Comparison of ENCODE assay signal across 8 cellular contexts in the genomic region with DNA sequence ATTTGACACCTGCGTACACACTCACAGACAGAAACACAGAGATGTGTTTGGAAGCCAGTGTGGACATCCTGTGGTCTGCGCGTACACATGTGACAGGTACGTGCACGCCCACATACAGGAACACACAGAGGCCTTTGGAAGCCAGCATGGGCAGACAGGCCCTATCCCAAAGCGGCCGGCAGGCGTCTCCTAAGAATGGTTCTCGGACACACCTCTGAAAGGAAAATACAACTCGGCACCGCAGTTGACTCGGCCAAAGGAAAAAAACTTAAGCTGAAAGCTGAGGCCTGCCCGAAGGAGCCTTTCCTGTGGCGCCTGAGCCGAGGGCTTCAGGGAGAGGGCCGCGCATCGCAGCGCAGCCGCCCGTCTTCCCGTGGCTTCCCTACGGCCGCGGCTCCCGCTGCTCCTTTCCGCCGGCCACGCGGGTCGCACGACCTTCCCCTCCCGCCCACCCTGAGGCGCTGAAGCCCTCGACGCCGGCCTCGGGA. TPM values are rescaled to one million over a fixed set of nuclear protein-coding genes. Genes with fewer than 3 reads are reported as not detected.
A peak's percentile ranks its signal among the peaks of the same experiment; 100 is the strongest.
DNase-seq lines count a peak whose midpoint lies in the region; ATAC-seq, FAIRE-seq and TF ChIP-seq lines count a peak whose summit lies in the region.

No MANE protein-coding gene starts in this region.

- H3K27ac Mint-ChIP-seq in activated CD4-positive, alpha-beta memory T cell treated with anti-CD3 and anti-CD28 coated beads for 36 hours = peak overlapping the region; percentile 57

- H3K9me1 ChIP-seq in endothelial cell of umbilical vein (replicated peaks; ENCODE audit: control insufficient read depth, extremely low read depth, insufficient read depth, low read length) = no peaks in the 10 kb centered on the region

- peak; percentile 67 for FAIRE-seq in endothelial cell of umbilical vein (lab: Jason Lieb, UNC)

- H3K27me3 ChIP-seq in endothelial cell of umbilical vein (ENCODE audit: control insufficient read depth in 2 of 2, insufficient read depth in 2 of 2, low read length in 2 of 2) = no peaks in the 10 kb centered on the region

- H3K4me1 ChIP-seq in endothelial cell of umbilical vein (ENCODE audit: control insufficient read depth, extremely low read depth, insufficient read depth, low read length) = peaks cover 20% of the 10 kb centered on the region

- peak overlapping the region; percentile 58 for H3K9ac ChIP-seq in endothelial cell of umbilical vein (replicated peaks; ENCODE audit: extremely low read depth, insufficient read depth, low read length)

- H4K20me1 ChIP-seq in endothelial cell of umbilical vein (replicated peaks; ENCODE audit: control insufficient read depth, extremely low read depth, insufficient read depth, low read length) = no peaks in the 10 kb centered on the region

- peak; percentile 20 to 68 for DNase-seq in NCI-H524 (lab: John Stamatoyannopoulos, UW)
- no peak for DNase-seq in NCI-H524 treated with DMSO at 0.1 percent for 48 hours (lab: John Stamatoyannopoulos, UW)
- peak; percentile 81 for DNase-seq in NCI-H69 (lab: John Stamatoyannopoulos, UW)
- peak; percentile 82 for DNase-seq in activated CD4-positive, alpha-beta memory T cell treated with anti-CD3 and anti-CD28 coated beads for 36 hours
- DNase-seq in endothelial cell of umbilical vein (ENCODE audit: low read depth, low spot score) = peak; percentile 73
- peak; percentile 67 for DNase-seq in mucosa of gallbladder (ENCODE audit: low spot score)
- peak; percentile 4 to 49 (median 30) for DNase-seq in stimulated activated naive CD4-positive, alpha-beta T cell (lab: John Stamatoyannopoulos, UW)

- no peaks in the 10 kb centered on the region for H3K36me3 ChIP-seq in endothelial cell of umbilical vein (ENCODE audit: control insufficient read depth in 2 of 2, extremely low read depth in 1 of 2, insufficient read depth in 2 of 2, low read length in 2 of 2)

- H3K27me3 Mint-ChIP-seq in activated CD4-positive, alpha-beta memory T cell treated with anti-CD3 and anti-CD28 coated beads for 36 hours = no peaks in the 10 kb centered on the region

- peak overlapping the region; percentile 40 for H3K4me2 ChIP-seq in endothelial cell of umbilical vein (ENCODE audit: insufficient read depth, low read length)

- CTCF ChIA-PET in activated CD4-positive, alpha-beta memory T cell treated with anti-CD3 and anti-CD28 coated beads for 36 hours (lab: Charles Lee) = interaction anchor here (1.0 to 3.2 kb wide), 8 partner anchors 8 to 353 kb away, joined by 3 to 34 read pairs (median 8); a partner anchor contains a TSS
- CTCF ChIA-PET in endothelial cell of umbilical vein (lab: Charles Lee) = interaction anchor here (0.6 to 4.5 kb wide), 6 partner anchors 8 to 353 kb away, joined by 3 to 48 read pairs (median 4); no protein-coding TSS in a partner anchor

- dilution Hi-C loops in endothelial cell of umbilical vein (cut with MboI; ENCODE audit: extremely low pct_ligation_motif_present, low sequenced_read_pairs) = no loop called here

- H3K9me3 ChIP-seq in endothelial cell of umbilical vein (replicated peaks; ENCODE audit: control insufficient read depth, insufficient read depth, low read length) = no peaks in the 10 kb centered on the region

- ATAC-seq in HG03064 (IDR thresholded peaks at IDR 0.05; ENCODE audit: low read depth, unreplicated experiment) = peak; percentile 40

- H3K9me3 Mint-ChIP-seq in activated CD4-positive, alpha-beta memory T cell treated with anti-CD3 and anti-CD28 coated beads for 36 hours = no peaks in the 10 kb centered on the region

- TF ChIP-seq POLR2A in endothelial cell of umbilical vein (IDR thresholded peaks at IDR 0.05; ENCODE audit: low read depth, low read length) = no peak

- H3K79me2 ChIP-seq in endothelial cell of umbilical vein (ENCODE audit: control insufficient read depth, insufficient read depth, low read length) = peaks cover 79% of the 10 kb centered on the region

- H3K4me3 Mint-ChIP-seq in activated CD4-positive, alpha-beta memory T cell treated with anti-CD3 and anti-CD28 coated beads for 36 hours = peak overlapping the region; percentile 79

- TF ChIP-seq CTCF in endothelial cell of umbilical vein (IDR thresholded peaks at IDR 0.05; ENCODE audit: extremely low read depth in 1 of 2, insufficient read depth in 1 of 2, low read depth in 1 of 2, low read length in 2 of 2) = peak; percentile 27 to 69

- peaks cover 31% of the 10 kb centered on the region for H3K4me1 Mint-ChIP-seq in activated CD4-positive, alpha-beta memory T cell treated with anti-CD3 and anti-CD28 coated beads for 36 hours (ENCODE audit: low read depth)

- peaks cover 13% of the 10 kb centered on the region for H3K36me3 Mint-ChIP-seq in activated CD4-positive, alpha-beta memory T cell treated with anti-CD3 and anti-CD28 coated beads for 36 hours

- no TSS peak for BruUV-seq in endothelial cell of umbilical vein (replicated peaks; lab: Mats Ljungman, UMichigan)

- peak overlapping the region in 2 of 3 experiments; percentile 60 to 77 for H3K4me3 ChIP-seq in endothelial cell of umbilical vein (replicated peaks in 1 of 3; ENCODE audit: insufficient read depth in 1 of 3, low read depth in 1 of 3, low read length in 3 of 3)

- no peak overlapping the region for H3K27ac ChIP-seq in endothelial cell of umbilical vein (ENCODE audit: insufficient read depth, low read depth, low read length)

- peak overlapping the region; percentile 75 for H2AFZ ChIP-seq in endothelial cell of umbilical vein (ENCODE audit: low read depth, low read length)

- intact Hi-C loops in activated CD4-positive, alpha-beta memory T cell treated with anti-CD3 and anti-CD28 coated beads for 36 hours (cut with micrococcal nuclease) = loop anchor here (2.0 to 5.0 kb wide), 3 partner anchors 94 to 143 kb away; no protein-coding TSS in a partner anchor
- intact Hi-C loops in endothelial cell of umbilical vein (cut with micrococcal nuclease) = loop anchor here (1.0 to 10.0 kb wide), 3 partner anchors 38 to 679 kb away; no protein-coding TSS in a partner anchor

- POLR2A ChIA-PET in activated CD4-positive, alpha-beta memory T cell treated with anti-CD3 and anti-CD28 coated beads for 36 hours (lab: Charles Lee) = interaction anchor here (1.0 to 3.0 kb wide), 5 partner anchors 41 to 125 kb away, joined by 4 to 18 read pairs (median 7); a partner anchor contains a TSS
- POLR2A ChIA-PET in endothelial cell of umbilical vein (lab: Charles Lee) = no interaction called here

TF ChIP-seq in endothelial cell of umbilical vein, 7 proteins besides CTCF, POLR2A, EP300 and RAD21:
- TF ChIP-seq EZH2 (IDR thresholded peaks at IDR 0.05; ENCODE audit: borderline replicate concordance, low read depth, low read length, severe bottlenecking) = no peak
- TF ChIP-seq, protein P1, sequence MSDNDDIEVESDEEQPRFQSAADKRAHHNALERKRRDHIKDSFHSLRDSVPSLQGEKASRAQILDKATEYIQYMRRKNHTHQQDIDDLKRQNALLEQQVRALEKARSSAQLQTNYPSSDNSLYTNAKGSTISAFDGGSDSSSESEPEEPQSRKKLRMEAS (IDR thresholded peaks at IDR 0.05; ENCODE audit: insufficient read depth, insufficient read length) = peak; percentile 17

RNA-seq across cellular contexts. Expression of a gene that starts 1.4 kb away (rescaled TPM):
- total RNA-seq in activated CD4-positive, alpha-beta memory T cell treated with anti-CD3 and anti-CD28 coated beads for 36 hours = 10 to 100 TPM; 19.5 to 21.3 TPM
- 19.0 and 22.5 TPM in 2 replicates for total RNA-seq in endothelial cell of umbilical vein
- polyA plus RNA-seq in endothelial cell of umbilical vein = 5.7 and 6.5 TPM in 2 replicates
- polyA plus RNA-seq in endothelial cell of umbilical vein (2011; cell fraction: cytosol; rRNA removed) = 8.2 and 8.6 TPM in 2 replicates
- polyA plus RNA-seq in endothelial cell of umbilical vein (2011; cell fraction: nucleus; rRNA removed) = 32.2 and 43.8 TPM in 2 replicates
- polyA plus RNA-seq in endothelial cell of umbilical vein (2012) = 6.4 and 10.9 TPM in 2 replicates
- 5.0 and 5.8 TPM in 2 replicates for polyA minus RNA-seq in endothelial cell of umbilical vein
- polyA minus RNA-seq in endothelial cell of umbilical vein (2011; cell fraction: cytosol; rRNA and poly(A)+ RNA removed) = 8.2 TPM
- polyA minus RNA-seq in endothelial cell of umbilical vein (2011; cell fraction: nucleus; rRNA and poly(A)+ RNA removed) = 9.2 and 11.6 TPM in 2 replicates
- total RNA-seq in mucosa of gallbladder = 18.8 TPM

RNA-seq across cellular contexts. Expression of a gene that starts 41.5 kb away (rescaled TPM):
- 10 to 100 TPM; 62.5 to 66.1 TPM for total RNA-seq in activated CD4-positive, alpha-beta memory T cell treated with anti-CD3 and anti-CD28 coated beads for 36 hours
- 10.0 and 10.7 TPM in 2 replicates for total RNA-seq in endothelial cell of umbilical vein
- 11.2 and 11.4 TPM in 2 replicates for polyA plus RNA-seq in endothelial cell of umbilical vein
- 14.1 and 14.2 TPM in 2 replicates for polyA plus RNA-seq in endothelial cell of umbilical vein (2011; cell fraction: cytosol; rRNA removed)
- polyA plus RNA-seq in endothelial cell of umbilical vein (2011; cell fraction: nucleus; rRNA removed) = 9.6 and 11.3 TPM in 2 replicates
- polyA plus RNA-seq in endothelial cell of umbilical vein (2012) = 9.7 and 11.9 TPM in 2 replicates
- 6.3 and 9.4 TPM in 2 replicates for polyA minus RNA-seq in endothelial cell of umbilical vein
- polyA minus RNA-seq in endothelial cell of umbilical vein (2011; cell fraction: cytosol; rRNA and poly(A)+ RNA removed) = 8.2 TPM
- 1.9 and 2.9 TPM in 2 replicates for polyA minus RNA-seq in endothelial cell of umbilical vein (2011; cell fraction: nucleus; rRNA and poly(A)+ RNA removed)
- total RNA-seq in mucosa of gallbladder = 146 TPM
